Comparison of ENCODE assay signal across 12 cellular contexts in genomic region chr9:91059713-91060112, GRCh38.
DNase-seq lines count a peak whose midpoint lies in the region; ATAC-seq and TF ChIP-seq lines count a peak whose summit lies in the region.
"Had no signal": no experiment of that assay in that cellular context is flagged by ENCODE, and none has a peak within 500 bp of the region (broad histone marks: within the 10 kb centered on the region; RNA-seq: fewer than 3 reads in every experiment).

No MANE protein-coding gene starts in this region.

- intact Hi-C loops in prostate gland (cut with DNase I), result no loop called here

- H3K27me3 ChIP-seq in ACC112 (ENCODE audit: insufficient read depth, low read length) (no peaks in the 10 kb centered on the region), prostate gland (replicated peaks; ENCODE audit: insufficient read depth) (no peaks in the 10 kb centered on the region)
- H3K27me3 ChIP-seq: body of pancreas had no signal

- H3K27ac ChIP-seq in ACC112 (ENCODE audit: low read depth, low read length) (peak overlapping the region; percentile 98), prostate gland (peak overlapping the region; percentile 22 to 67)

- H3K4me3 ChIP-seq in ACC112 (ENCODE audit: low read depth, low read length) (no peak overlapping the region), prostate gland (no peak overlapping the region)
- H3K4me3 ChIP-seq: body of pancreas, lower lobe of right lung had no signal

- no peaks in the 10 kb centered on the region for H3K9me3 ChIP-seq in prostate gland
- H3K9me3 ChIP-seq: body of pancreas, lower lobe of right lung had no signal

- 29% methylated on average over 2 of the region's 2 CpGs for WGBS in prostate gland

- H3K27me3 Mint-ChIP-seq in stimulated activated naive CD8-positive, alpha-beta T cell treated with anti-CD3 and anti-CD28 coated beads, Interleukin-15, amount 100 ng/mL, for 72 hours, result peaks cover 25% of the 10 kb centered on the region

- DNase-seq in NCI-H460 (ENCODE audit: extremely low read depth, low read depth) (peak; percentile 83), fibroblast of gingiva (ENCODE audit: low read depth) (peak; percentile 91), prostate gland (ENCODE audit: low spot score) (peak; percentile 68), NCI-H187 (lab: John Stamatoyannopoulos, UW) (no peak)
- no peak for DNase-seq in stimulated activated naive CD8-positive, alpha-beta T cell treated with anti-CD3 and anti-CD28 coated beads, Interleukin-15, amount 100 ng/mL, for 72 hours
- DNase-seq: lower lobe of right lung; NCI-H446 treated with DMSO at 0.1 percent for 48 hours; stimulated activated CD4-positive, alpha-beta T cell treated with anti-CD3 and anti-CD28 coated beads, Interleukin-15, amount 100 ng/mL, for 24 hours had no signal

- no peak overlapping the region for H3K4me3 Mint-ChIP-seq in stimulated activated naive CD8-positive, alpha-beta T cell treated with anti-CD3 and anti-CD28 coated beads, Interleukin-15, amount 100 ng/mL, for 72 hours

- H3K4me1 Mint-ChIP-seq in stimulated activated naive CD8-positive, alpha-beta T cell treated with anti-CD3 and anti-CD28 coated beads, Interleukin-15, amount 100 ng/mL, for 72 hours, result peaks cover 30% of the 10 kb centered on the region

- no peaks in the 10 kb centered on the region for H3K79me2 ChIP-seq in ACC112 (ENCODE audit: control insufficient read depth, insufficient read depth, low read length, unreplicated experiment)

- H3K9me3 Mint-ChIP-seq in stimulated activated naive CD8-positive, alpha-beta T cell treated with anti-CD3 and anti-CD28 coated beads, Interleukin-15, amount 100 ng/mL, for 72 hours, result no peaks in the 10 kb centered on the region

- no peak overlapping the region for H3K27ac Mint-ChIP-seq in stimulated activated naive CD8-positive, alpha-beta T cell treated with anti-CD3 and anti-CD28 coated beads, Interleukin-15, amount 100 ng/mL, for 72 hours

- TF ChIP-seq CTCF in prostate gland (IDR thresholded peaks at IDR 0.05), result no peak

- ATAC-seq in activated CD4-positive, CD25-positive, alpha-beta regulatory T cell treated with anti-CD3 and anti-CD28 coated beads, Interleukin-2, amount 50 U/mL, for 24 hours, result no peak
- ATAC-seq in HG03025 (IDR thresholded peaks at IDR 0.05; ENCODE audit: low FRiP score, unreplicated experiment), result no peak
- ATAC-seq in stimulated activated naive CD8-positive, alpha-beta T cell treated with anti-CD3 and anti-CD28 coated beads, Interleukin-15, amount 100 ng/mL, for 72 hours, result no peak

- TF ChIP-seq POLR2A in prostate gland (IDR thresholded peaks at IDR 0.05), result no peak

- H3K4me1 ChIP-seq in ACC112 (ENCODE audit: control insufficient read depth, insufficient read depth, low read length, unreplicated experiment) (peaks cover 51% of the 10 kb centered on the region), prostate gland (replicated peaks) (no peaks in the 10 kb centered on the region)

- no peaks in the 10 kb centered on the region for H3K36me3 ChIP-seq in ACC112 (ENCODE audit: insufficient read depth, low read length)
- no peaks in the 10 kb centered on the region for H3K36me3 ChIP-seq in prostate gland
- H3K36me3 ChIP-seq: lower lobe of right lung had no signal

- no peak overlapping the region for H2AFZ ChIP-seq in ACC112 (ENCODE audit: low read length, unreplicated experiment)

Comparison
In these comparisons a context has a peak if more than half of its experiments do, and no peak if none do; other contexts are left out.
1. DNase-seq: peak in NCI-H460 (single experiment), fibroblast of gingiva (single experiment) and prostate gland (single experiment); none in stimulated activated naive CD8-positive, alpha-beta T cell treated with anti-CD3 and anti-CD28 coated beads, Interleukin-15, amount 100 ng/mL, for 72 hours (0 of 2) and NCI-H187 (0 of 2).